In genomic region chr9:72952914-72953313, GRCh38 we compare ENCODE assay signal across 8 cellular contexts. TPM values are rescaled to one million over a fixed set of nuclear protein-coding genes. Genes with fewer than 3 reads are reported as not detected.
DNase-seq lines count a peak whose midpoint lies in the region; ATAC-seq and TF ChIP-seq lines count a peak whose summit lies in the region.

Gene ALDH1A1, minus strand, starts transcription at chr9:72953053. Its CDS starts 53 bp downstream, at chr9:72953000.

- no peak within 1 kb of the TSS for H3K27ac ChIP-seq in GM23248
- no peak within 1 kb of the TSS for H3K27ac ChIP-seq in RWPE2 (ENCODE audit: poor library complexity, severe bottlenecking)
- H3K27ac ChIP-seq in right atrium auricular region, result peak within 1 kb of the TSS; percentile 58 to 62
- H3K27ac ChIP-seq in gastrocnemius medialis, result peak within 1 kb of the TSS; percentile 54 to 78 (median 68)
- H3K27ac ChIP-seq in SJCRH30, result no peak within 1 kb of the TSS

- H3K4me1 ChIP-seq in GM23248 (ENCODE audit: insufficient read depth) (no peaks in the 10 kb centered on the region), RWPE2 (ENCODE audit: insufficient read depth, poor library complexity, severe bottlenecking) (no peaks in the 10 kb centered on the region), right atrium auricular region (no peaks in the 10 kb centered on the region), gastrocnemius medialis (peaks cover 0 to 21% of the 10 kb centered on the region in 2 donors), SJCRH30 (peaks cover 3% of the 10 kb centered on the region; the same call in 1 of the 2 replicates)

- intact Hi-C loops in gastrocnemius medialis (cut with DNase I; ENCODE audit: low total_unique reads), result loop anchor here (5.0 kb wide), 2 partner anchors 69 to 1041 kb away; partner anchors contain the start of genes ABHD17B and C9orf85

- WGBS in GM23248 (ENCODE audit: low coverage in 1 of 2, low lambda C conversion rate in 2 of 2, missing lambda C conversion rate in 2 of 2), 2 experiments, result 59 to 62% methylated on average over 9 of the region's 9 CpGs

- TF ChIP-seq CTCF in RWPE2 (IDR thresholded peaks at IDR 0.05; ENCODE audit: poor library complexity, severe bottlenecking) (no peak), right atrium auricular region (IDR thresholded peaks at IDR 0.05) (no peak), gastrocnemius medialis (IDR thresholded peaks at IDR 0.05 in 4 of 5, conservative IDR thresholded peaks at IDR 0.05 in 1 of 5) (no peak)

- H3K36me3 ChIP-seq in GM23248 (ENCODE audit: low read depth) (no peaks in the 10 kb centered on the region), RWPE2 (ENCODE audit: low read depth) (no peaks in the 10 kb centered on the region), right atrium auricular region (no peaks in the 10 kb centered on the region), gastrocnemius medialis (no peaks in the 10 kb centered on the region), SJCRH30 (no peaks in the 10 kb centered on the region)

- no peak within 1 kb of the TSS for H3K4me3 ChIP-seq in GM23248
- H3K4me3 ChIP-seq in RWPE2 (ENCODE audit: severe bottlenecking), result no peak within 1 kb of the TSS
- H3K4me3 ChIP-seq in right atrium auricular region, result peak within 1 kb of the TSS; percentile 24 to 37
- H3K4me3 ChIP-seq in gastrocnemius medialis, result peak within 1 kb of the TSS; percentile 39 to 46 (median 41)
- no peak within 1 kb of the TSS for H3K4me3 ChIP-seq in SJCRH30

- no peak for DNase-seq in GM23248
- DNase-seq in RWPE2 (ENCODE audit: low spot score), result no peak
- DNase-seq in right atrium auricular region (ENCODE audit: low spot score), result no peak
- no peak for DNase-seq in gastrocnemius medialis
- DNase-seq in SJCRH30, result no peak
- no peak for DNase-seq in D341Med (ENCODE audit: low spot score)
- no peak for DNase-seq in AG08395 (ENCODE audit: low spot score)

- peak; percentile 65 for ATAC-seq in RWPE2 (ENCODE audit: low read depth)
- ATAC-seq in gastrocnemius medialis, result peak; percentile 49 to 59
- ATAC-seq in activated CD4-positive, CD25-positive, alpha-beta regulatory T cell treated with anti-CD3 and anti-CD28 coated beads, Interleukin-2, amount 50 U/mL, for 24 hours, result no peak

- 0 out of 2 replicates have a peak within 1 kb of the TSS, but pooled peaks have one; percentile 4 for H2AFZ ChIP-seq in GM23248

- H3K27me3 ChIP-seq in GM23248 (replicated peaks; ENCODE audit: insufficient read depth) (peaks cover 13% of the 10 kb centered on the region; the same call in 1 of the 2 replicates), RWPE2 (ENCODE audit: insufficient read depth, poor library complexity, severe bottlenecking) (no peaks in the 10 kb centered on the region), right atrium auricular region (no peaks in the 10 kb centered on the region), gastrocnemius medialis (no peaks in the 10 kb centered on the region), SJCRH30 (no peaks in the 10 kb centered on the region)

- no peaks in the 10 kb centered on the region for H3K9me3 ChIP-seq in GM23248 (ENCODE audit: low read depth)
- no peaks in the 10 kb centered on the region for H3K9me3 ChIP-seq in RWPE2 (ENCODE audit: severe bottlenecking)
- no peaks in the 10 kb centered on the region for H3K9me3 ChIP-seq in right atrium auricular region
- H3K9me3 ChIP-seq in gastrocnemius medialis, result no peaks in the 10 kb centered on the region
- H3K9me3 ChIP-seq in SJCRH30 (replicated peaks), result no peaks in the 10 kb centered on the region

- in situ Hi-C loops in GM23248 (cut with MboI) (no loop called here), gastrocnemius medialis (cut with MboI; ENCODE audit: low sequenced_read_pairs in 4 of 4) (no loop called here)

- H3K79me2 ChIP-seq in GM23248 (ENCODE audit: insufficient read depth), result no peaks in the 10 kb centered on the region

- peak; percentile 11 to 67 for TF ChIP-seq POLR2A in gastrocnemius medialis (IDR thresholded peaks at IDR 0.05)

- H3K4me2 ChIP-seq in GM23248 (ENCODE audit: unreplicated experiment), result no peak within 1 kb of the TSS

- H3K9ac ChIP-seq in GM23248, result no peak within 1 kb of the TSS

- H3F3A ChIP-seq in GM23248 (ENCODE audit: insufficient read depth), result no peaks in the 10 kb centered on the region

- no peaks in the 10 kb centered on the region for H3K9me2 ChIP-seq in GM23248 (ENCODE audit: insufficient read depth)

- no peaks in the 10 kb centered on the region for H4K20me1 ChIP-seq in GM23248 (ENCODE audit: insufficient read depth)

RNA-seq across cellular contexts. Expression of gene ALDH1A1, which starts in this region (rescaled TPM):
- not detected in 2 replicates for total RNA-seq in GM23248 (2014; rRNA removed; shearing (Covaris generic))
- not detected in 2 replicates for polyA plus RNA-seq in GM23248 (2016; fragmentation: Nextera tagmentation; extraction: Ambion mirVana)
- 10 to 100 TPM; 24.0 to 32.2 TPM for total RNA-seq in right atrium auricular region
- 10 to 100 TPM; 23.3 to 42.8 (median 30.9) TPM for total RNA-seq in gastrocnemius medialis
- 1.0 and 1.6 TPM in 2 replicates for total RNA-seq in SJCRH30 (2014; rRNA removed; shearing (Covaris generic))

Comparison
In these comparisons a context has a peak if more than half of its experiments do, and no peak if none do; other contexts are left out.
1. H3K27ac ChIP-seq: peak in right atrium auricular region (2 of 2) and gastrocnemius medialis (4 of 4); none in GM23248 (single experiment), RWPE2 (single experiment) and SJCRH30 (single experiment).
2. H3K4me3 ChIP-seq: peak in right atrium auricular region (2 of 2) and gastrocnemius medialis (4 of 4); none in GM23248 (single experiment), RWPE2 (single experiment) and SJCRH30 (single experiment).
3. ATAC-seq: peak in RWPE2 (single experiment) and gastrocnemius medialis (2 of 2); none in activated CD4-positive, CD25-positive, alpha-beta regulatory T cell treated with anti-CD3 and anti-CD28 coated beads, Interleukin-2, amount 50 U/mL, for 24 hours (0 of 2).